In genomic region chr21:41877901-41878830, GRCh38 we compare ENCODE assay signal across 2 cellular contexts.
TF ChIP-seq lines count a peak whose summit lies in the region.

No MANE protein-coding gene starts in this region.

TF ChIP-seq in SK-N-SH, 30 proteins besides CTCF, POLR2A, EP300 and RAD21:
- TF ChIP-seq TEAD4 (IDR thresholded peaks at IDR 0.05; ENCODE audit: borderline replicate concordance, insufficient read depth), result no peak
- TF ChIP-seq USF1 (IDR thresholded peaks at IDR 0.05; ENCODE audit: borderline replicate concordance, low read depth), result no peak
- no peak for TF ChIP-seq TAF1 (IDR thresholded peaks at IDR 0.05; ENCODE audit: borderline replicate concordance, low read depth, low read length)
- TF ChIP-seq POLR2AphosphoS5 (IDR thresholded peaks at IDR 0.05; ENCODE audit: low read depth, low read length), result no peak
- TF ChIP-seq FOXJ3 (CRISPR knock-in tag; IDR thresholded peaks at IDR 0.05), result no peak
- TF ChIP-seq NFIC (IDR thresholded peaks at IDR 0.05; ENCODE audit: borderline replicate concordance), result no peak
- TF ChIP-seq MAX (IDR thresholded peaks at IDR 0.05; ENCODE audit: low read depth), result peak; percentile 78
- TF ChIP-seq MXI1 (IDR thresholded peaks at IDR 0.05; ENCODE audit: low read depth, low read length), result peak; percentile 87; the same call in 1 of the 2 replicates

TF ChIP-seq in GM12878, 131 proteins besides CTCF, POLR2A, EP300 and RAD21 (continued from another document and continues in another):
- 0 out of 2 replicates have a peak, but pooled peaks have one; percentile 9 for TF ChIP-seq CHD2 (IDR thresholded peaks at IDR 0.05; ENCODE audit: borderline replicate concordance, low read depth, low read length)
- no peak for TF ChIP-seq TCF7 (IDR thresholded peaks at IDR 0.05; ENCODE audit: borderline replicate concordance)
- TF ChIP-seq RUNX3 (IDR thresholded peaks at IDR 0.05; ENCODE audit: low read length), result peak; percentile 61
- no peak for TF ChIP-seq HDAC2 (IDR thresholded peaks at IDR 0.05)
- no peak for TF ChIP-seq PAX8 (IDR thresholded peaks at IDR 0.05)
- no peak for TF ChIP-seq NR2F1 (conservative IDR thresholded peaks at IDR 0.05)
- TF ChIP-seq BCL3 (IDR thresholded peaks at IDR 0.05; ENCODE audit: borderline replicate concordance, insufficient read depth, low read depth, low read length, poor library complexity, severe bottlenecking), result no peak
- TF ChIP-seq MEF2A (IDR thresholded peaks at IDR 0.05; ENCODE audit: insufficient read depth, low read depth, low read length), result no peak
- TF ChIP-seq BCL11A (IDR thresholded peaks at IDR 0.05; ENCODE audit: low read depth, low read length), result no peak
- TF ChIP-seq EGR1 (IDR thresholded peaks at IDR 0.05; ENCODE audit: borderline replicate concordance in 1 of 2, low read depth in 2 of 2, low read length in 2 of 2), result no peak
- TF ChIP-seq WRNIP1 (IDR thresholded peaks at IDR 0.05; ENCODE audit: borderline replicate concordance, low read depth, low read length), result no peak
- no peak for TF ChIP-seq ZNF687 (IDR thresholded peaks at IDR 0.05)
- TF ChIP-seq CBFB (IDR thresholded peaks at IDR 0.05; ENCODE audit: low read depth), result peak; percentile 39; the same call in 1 of the 2 replicates
- no peak for TF ChIP-seq E4F1 (IDR thresholded peaks at IDR 0.05; ENCODE audit: borderline replicate concordance, partially characterized antibody)
- no peak for TF ChIP-seq IKZF1 (conservative IDR thresholded peaks at IDR 0.05)
- no peak for TF ChIP-seq ZNF622 (IDR thresholded peaks at IDR 0.05)
- TF ChIP-seq KDM1A (IDR thresholded peaks at IDR 0.05; ENCODE audit: borderline replicate concordance), result no peak
- peak; percentile 26 for TF ChIP-seq USF1 (IDR thresholded peaks at IDR 0.05; ENCODE audit: borderline replicate concordance, extremely low read length, insufficient read depth, low read depth, low read length)
- TF ChIP-seq BMI1 (IDR thresholded peaks at IDR 0.05; ENCODE audit: borderline replicate concordance), result no peak
- TF ChIP-seq TBL1XR1 (IDR thresholded peaks at IDR 0.05; ENCODE audit: low read depth, low read length), result no peak
- TF ChIP-seq SIN3A (IDR thresholded peaks at IDR 0.05; ENCODE audit: low read depth, low read length), result peak; percentile 54
- TF ChIP-seq TCF12 (IDR thresholded peaks at IDR 0.05; ENCODE audit: low read depth, low read length), result no peak
- TF ChIP-seq SMAD5 (IDR thresholded peaks at IDR 0.05; ENCODE audit: low read depth), result no peak
- no peak for TF ChIP-seq NR2C2 (IDR thresholded peaks at IDR 0.05; ENCODE audit: borderline replicate concordance, control insufficient read depth, insufficient read length, low read depth)
- no peak for TF ChIP-seq BCLAF1 (IDR thresholded peaks at IDR 0.05)
- no peak for TF ChIP-seq ZNF592 (IDR thresholded peaks at IDR 0.05)
- no peak for TF ChIP-seq SPI1 (IDR thresholded peaks at IDR 0.05; ENCODE audit: borderline replicate concordance, insufficient read depth, low read depth, low read length)
- TF ChIP-seq ZNF384 (IDR thresholded peaks at IDR 0.05; ENCODE audit: borderline replicate concordance, low read depth, low read length), result no peak; the same call in 1 of the 2 replicates
- peak; percentile 88 for TF ChIP-seq SP1 (IDR thresholded peaks at IDR 0.05; ENCODE audit: low read depth, low read length)
- TF ChIP-seq NRF1 (conservative IDR thresholded peaks at IDR 0.05; ENCODE audit: low read depth, low read length), result no peak
- no peak for TF ChIP-seq SMAD1 (IDR thresholded peaks at IDR 0.05; ENCODE audit: low read depth, partially characterized antibody)
- no peak for TF ChIP-seq RCOR1 (conservative IDR thresholded peaks at IDR 0.05; ENCODE audit: low read depth, low read length)
- TF ChIP-seq BHLHE40 (IDR thresholded peaks at IDR 0.05; ENCODE audit: borderline replicate concordance in 1 of 2, low read depth in 2 of 2, low read length in 1 of 2), result peak; percentile 27 to 84; a peak in 3 of 4 replicates
- TF ChIP-seq NR2C1 (IDR thresholded peaks at IDR 0.05), result no peak
- 0 out of 2 replicates have a peak, but pooled peaks have one; percentile 40 for TF ChIP-seq DPF2 (IDR thresholded peaks at IDR 0.05)
- no peak for TF ChIP-seq PKNOX1 (IDR thresholded peaks at IDR 0.05)
- no peak for TF ChIP-seq TARDBP (IDR thresholded peaks at IDR 0.05; ENCODE audit: borderline replicate concordance)
- 0 out of 2 replicates have a peak, but pooled peaks have one; percentile 29 for TF ChIP-seq IRF4 (IDR thresholded peaks at IDR 0.05; ENCODE audit: low read depth, low read length)
- peak; percentile 54; the same call in 1 of the 2 replicates for TF ChIP-seq MXI1 (IDR thresholded peaks at IDR 0.05; ENCODE audit: low read depth, low read length)
- no peak for TF ChIP-seq RAD51 (IDR thresholded peaks at IDR 0.05)
- TF ChIP-seq SUPT20H (IDR thresholded peaks at IDR 0.05; ENCODE audit: borderline replicate concordance, control insufficient read depth, low read depth, low read length), result no peak
- no peak for TF ChIP-seq GATAD2B (conservative IDR thresholded peaks at IDR 0.05; ENCODE audit: low read depth)
- TF ChIP-seq IRF3 (IDR thresholded peaks at IDR 0.05), result no peak
